1 cellular context compared by ENCODE assay signal in the genomic region with DNA sequence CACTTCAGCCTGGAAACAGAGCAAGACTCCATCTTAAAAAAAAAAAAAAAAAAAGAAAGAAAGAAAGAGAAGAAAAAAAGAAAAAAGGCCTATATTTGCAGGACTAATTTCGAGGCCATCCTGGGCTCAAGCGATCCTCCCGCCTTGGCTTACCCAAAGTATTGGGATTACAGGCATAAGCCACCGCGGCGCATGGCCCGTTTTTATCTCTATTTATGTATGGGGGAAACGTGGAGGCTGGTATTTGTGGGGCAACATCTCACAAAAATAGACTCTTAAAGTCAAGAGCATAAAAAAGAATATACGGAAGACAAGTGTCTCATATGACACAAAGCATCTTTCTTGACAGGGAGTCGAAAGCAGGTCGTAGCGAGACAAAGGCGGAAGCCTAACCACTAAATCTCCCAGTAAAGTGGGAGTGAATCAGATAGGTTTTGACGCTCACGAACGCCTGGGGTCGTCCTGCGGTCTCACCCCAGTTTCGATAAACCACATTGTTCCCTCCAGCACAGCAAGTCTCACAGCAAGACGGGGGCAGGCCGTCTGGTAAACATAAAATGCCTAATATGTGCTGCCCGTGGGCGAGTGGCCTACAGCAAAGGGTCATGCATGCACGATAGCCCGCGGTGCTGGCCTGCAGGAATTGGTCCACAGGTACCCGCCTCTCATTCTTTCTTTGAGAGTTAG.
TF ChIP-seq lines count a peak whose summit lies in the region.

No MANE protein-coding gene starts in this region.

TF ChIP-seq in K562, 482 proteins besides CTCF, POLR2A, EP300 and RAD21 (continued from another document and continues in another):
- TF ChIP-seq, protein P1, sequence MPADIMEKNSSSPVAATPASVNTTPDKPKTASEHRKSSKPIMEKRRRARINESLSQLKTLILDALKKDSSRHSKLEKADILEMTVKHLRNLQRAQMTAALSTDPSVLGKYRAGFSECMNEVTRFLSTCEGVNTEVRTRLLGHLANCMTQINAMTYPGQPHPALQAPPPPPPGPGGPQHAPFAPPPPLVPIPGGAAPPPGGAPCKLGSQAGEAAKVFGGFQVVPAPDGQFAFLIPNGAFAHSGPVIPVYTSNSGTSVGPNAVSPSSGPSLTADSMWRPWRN (IDR thresholded peaks at IDR 0.05; ENCODE audit: low read depth) = 0 out of 2 replicates have a peak, but pooled peaks have one; percentile 9
- TF ChIP-seq, protein P2, sequence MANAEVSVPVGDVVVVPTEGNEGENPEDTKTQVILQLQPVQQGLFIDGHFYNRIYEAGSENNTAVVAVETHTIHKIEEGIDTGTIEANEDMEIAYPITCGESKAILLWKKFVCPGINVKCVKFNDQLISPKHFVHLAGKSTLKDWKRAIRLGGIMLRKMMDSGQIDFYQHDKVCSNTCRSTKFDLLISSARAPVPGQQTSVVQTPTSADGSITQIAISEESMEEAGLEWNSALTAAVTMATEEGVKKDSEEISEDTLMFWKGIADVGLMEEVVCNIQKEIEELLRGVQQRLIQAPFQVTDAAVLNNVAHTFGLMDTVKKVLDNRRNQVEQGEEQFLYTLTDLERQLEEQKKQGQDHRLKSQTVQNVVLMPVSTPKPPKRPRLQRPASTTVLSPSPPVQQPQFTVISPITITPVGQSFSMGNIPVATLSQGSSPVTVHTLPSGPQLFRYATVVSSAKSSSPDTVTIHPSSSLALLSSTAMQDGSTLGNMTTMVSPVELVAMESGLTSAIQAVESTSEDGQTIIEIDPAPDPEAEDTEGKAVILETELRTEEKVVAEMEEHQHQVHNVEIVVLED (CRISPR knock-in tag; IDR thresholded peaks at IDR 0.05) = no peak
- 0 out of 2 replicates have a peak, but pooled peaks have one; percentile 4 for TF ChIP-seq POLR2AphosphoS5 (IDR thresholded peaks at IDR 0.05; ENCODE audit: control insufficient read depth, insufficient read depth, low read depth, low read length)
- TF ChIP-seq, protein P3, sequence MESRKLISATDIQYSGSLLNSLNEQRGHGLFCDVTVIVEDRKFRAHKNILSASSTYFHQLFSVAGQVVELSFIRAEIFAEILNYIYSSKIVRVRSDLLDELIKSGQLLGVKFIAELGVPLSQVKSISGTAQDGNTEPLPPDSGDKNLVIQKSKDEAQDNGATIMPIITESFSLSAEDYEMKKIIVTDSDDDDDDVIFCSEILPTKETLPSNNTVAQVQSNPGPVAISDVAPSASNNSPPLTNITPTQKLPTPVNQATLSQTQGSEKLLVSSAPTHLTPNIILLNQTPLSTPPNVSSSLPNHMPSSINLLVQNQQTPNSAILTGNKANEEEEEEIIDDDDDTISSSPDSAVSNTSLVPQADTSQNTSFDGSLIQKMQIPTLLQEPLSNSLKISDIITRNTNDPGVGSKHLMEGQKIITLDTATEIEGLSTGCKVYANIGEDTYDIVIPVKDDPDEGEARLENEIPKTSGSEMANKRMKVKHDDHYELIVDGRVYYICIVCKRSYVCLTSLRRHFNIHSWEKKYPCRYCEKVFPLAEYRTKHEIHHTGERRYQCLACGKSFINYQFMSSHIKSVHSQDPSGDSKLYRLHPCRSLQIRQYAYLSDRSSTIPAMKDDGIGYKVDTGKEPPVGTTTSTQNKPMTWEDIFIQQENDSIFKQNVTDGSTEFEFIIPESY (CRISPR knock-in tag; IDR thresholded peaks at IDR 0.05) = 0 out of 2 replicates have a peak, but pooled peaks have one; percentile 9
- TF ChIP-seq, protein P4, sequence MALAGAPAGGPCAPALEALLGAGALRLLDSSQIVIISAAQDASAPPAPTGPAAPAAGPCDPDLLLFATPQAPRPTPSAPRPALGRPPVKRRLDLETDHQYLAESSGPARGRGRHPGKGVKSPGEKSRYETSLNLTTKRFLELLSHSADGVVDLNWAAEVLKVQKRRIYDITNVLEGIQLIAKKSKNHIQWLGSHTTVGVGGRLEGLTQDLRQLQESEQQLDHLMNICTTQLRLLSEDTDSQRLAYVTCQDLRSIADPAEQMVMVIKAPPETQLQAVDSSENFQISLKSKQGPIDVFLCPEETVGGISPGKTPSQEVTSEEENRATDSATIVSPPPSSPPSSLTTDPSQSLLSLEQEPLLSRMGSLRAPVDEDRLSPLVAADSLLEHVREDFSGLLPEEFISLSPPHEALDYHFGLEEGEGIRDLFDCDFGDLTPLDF (CRISPR knock-in tag; IDR thresholded peaks at IDR 0.05) = no peak
- TF ChIP-seq CBX2 (IDR thresholded peaks at IDR 0.05; ENCODE audit: insufficient read depth, low read length, poor library complexity, severe bottlenecking) = no peak
- TF ChIP-seq L3MBTL2 (IDR thresholded peaks at IDR 0.05) = peak; percentile 15
- TF ChIP-seq CCAR2 (IDR thresholded peaks at IDR 0.05; ENCODE audit: low read depth, low read length) = no peak
- no peak for TF ChIP-seq ZBTB8A (IDR thresholded peaks at IDR 0.05; ENCODE audit: partially characterized antibody)
- TF ChIP-seq, protein P5, sequence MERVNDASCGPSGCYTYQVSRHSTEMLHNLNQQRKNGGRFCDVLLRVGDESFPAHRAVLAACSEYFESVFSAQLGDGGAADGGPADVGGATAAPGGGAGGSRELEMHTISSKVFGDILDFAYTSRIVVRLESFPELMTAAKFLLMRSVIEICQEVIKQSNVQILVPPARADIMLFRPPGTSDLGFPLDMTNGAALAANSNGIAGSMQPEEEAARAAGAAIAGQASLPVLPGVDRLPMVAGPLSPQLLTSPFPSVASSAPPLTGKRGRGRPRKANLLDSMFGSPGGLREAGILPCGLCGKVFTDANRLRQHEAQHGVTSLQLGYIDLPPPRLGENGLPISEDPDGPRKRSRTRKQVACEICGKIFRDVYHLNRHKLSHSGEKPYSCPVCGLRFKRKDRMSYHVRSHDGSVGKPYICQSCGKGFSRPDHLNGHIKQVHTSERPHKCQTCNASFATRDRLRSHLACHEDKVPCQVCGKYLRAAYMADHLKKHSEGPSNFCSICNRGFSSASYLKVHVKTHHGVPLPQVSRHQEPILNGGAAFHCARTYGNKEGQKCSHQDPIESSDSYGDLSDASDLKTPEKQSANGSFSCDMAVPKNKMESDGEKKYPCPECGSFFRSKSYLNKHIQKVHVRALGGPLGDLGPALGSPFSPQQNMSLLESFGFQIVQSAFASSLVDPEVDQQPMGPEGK (CRISPR knock-in tag; IDR thresholded peaks at IDR 0.05; ENCODE audit: borderline replicate concordance) = no peak
- TF ChIP-seq ZNF140 (CRISPR knock-in tag; IDR thresholded peaks at IDR 0.05) = no peak
- TF ChIP-seq, protein P6, sequence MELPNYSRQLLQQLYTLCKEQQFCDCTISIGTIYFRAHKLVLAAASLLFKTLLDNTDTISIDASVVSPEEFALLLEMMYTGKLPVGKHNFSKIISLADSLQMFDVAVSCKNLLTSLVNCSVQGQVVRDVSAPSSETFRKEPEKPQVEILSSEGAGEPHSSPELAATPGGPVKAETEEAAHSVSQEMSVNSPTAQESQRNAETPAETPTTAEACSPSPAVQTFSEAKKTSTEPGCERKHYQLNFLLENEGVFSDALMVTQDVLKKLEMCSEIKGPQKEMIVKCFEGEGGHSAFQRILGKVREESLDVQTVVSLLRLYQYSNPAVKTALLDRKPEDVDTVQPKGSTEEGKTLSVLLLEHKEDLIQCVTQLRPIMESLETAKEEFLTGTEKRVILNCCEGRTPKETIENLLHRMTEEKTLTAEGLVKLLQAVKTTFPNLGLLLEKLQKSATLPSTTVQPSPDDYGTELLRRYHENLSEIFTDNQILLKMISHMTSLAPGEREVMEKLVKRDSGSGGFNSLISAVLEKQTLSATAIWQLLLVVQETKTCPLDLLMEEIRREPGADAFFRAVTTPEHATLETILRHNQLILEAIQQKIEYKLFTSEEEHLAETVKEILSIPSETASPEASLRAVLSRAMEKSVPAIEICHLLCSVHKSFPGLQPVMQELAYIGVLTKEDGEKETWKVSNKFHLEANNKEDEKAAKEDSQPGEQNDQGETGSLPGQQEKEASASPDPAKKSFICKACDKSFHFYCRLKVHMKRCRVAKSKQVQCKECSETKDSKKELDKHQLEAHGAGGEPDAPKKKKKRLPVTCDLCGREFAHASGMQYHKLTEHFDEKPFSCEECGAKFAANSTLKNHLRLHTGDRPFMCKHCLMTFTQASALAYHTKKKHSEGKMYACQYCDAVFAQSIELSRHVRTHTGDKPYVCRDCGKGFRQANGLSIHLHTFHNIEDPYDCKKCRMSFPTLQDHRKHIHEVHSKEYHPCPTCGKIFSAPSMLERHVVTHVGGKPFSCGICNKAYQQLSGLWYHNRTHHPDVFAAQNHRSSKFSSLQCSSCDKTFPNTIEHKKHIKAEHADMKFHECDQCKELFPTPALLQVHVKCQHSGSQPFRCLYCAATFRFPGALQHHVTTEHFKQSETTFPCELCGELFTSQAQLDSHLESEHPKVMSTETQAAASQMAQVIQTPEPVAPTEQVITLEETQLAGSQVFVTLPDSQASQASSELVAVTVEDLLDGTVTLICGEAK (IDR thresholded peaks at IDR 0.05) = no peak
- TF ChIP-seq, protein P6 (CRISPR knock-in tag; IDR thresholded peaks at IDR 0.05) = no peak
- peak; percentile 38 for TF ChIP-seq ZNF316 (IDR thresholded peaks at IDR 0.05)
- TF ChIP-seq, protein P7, sequence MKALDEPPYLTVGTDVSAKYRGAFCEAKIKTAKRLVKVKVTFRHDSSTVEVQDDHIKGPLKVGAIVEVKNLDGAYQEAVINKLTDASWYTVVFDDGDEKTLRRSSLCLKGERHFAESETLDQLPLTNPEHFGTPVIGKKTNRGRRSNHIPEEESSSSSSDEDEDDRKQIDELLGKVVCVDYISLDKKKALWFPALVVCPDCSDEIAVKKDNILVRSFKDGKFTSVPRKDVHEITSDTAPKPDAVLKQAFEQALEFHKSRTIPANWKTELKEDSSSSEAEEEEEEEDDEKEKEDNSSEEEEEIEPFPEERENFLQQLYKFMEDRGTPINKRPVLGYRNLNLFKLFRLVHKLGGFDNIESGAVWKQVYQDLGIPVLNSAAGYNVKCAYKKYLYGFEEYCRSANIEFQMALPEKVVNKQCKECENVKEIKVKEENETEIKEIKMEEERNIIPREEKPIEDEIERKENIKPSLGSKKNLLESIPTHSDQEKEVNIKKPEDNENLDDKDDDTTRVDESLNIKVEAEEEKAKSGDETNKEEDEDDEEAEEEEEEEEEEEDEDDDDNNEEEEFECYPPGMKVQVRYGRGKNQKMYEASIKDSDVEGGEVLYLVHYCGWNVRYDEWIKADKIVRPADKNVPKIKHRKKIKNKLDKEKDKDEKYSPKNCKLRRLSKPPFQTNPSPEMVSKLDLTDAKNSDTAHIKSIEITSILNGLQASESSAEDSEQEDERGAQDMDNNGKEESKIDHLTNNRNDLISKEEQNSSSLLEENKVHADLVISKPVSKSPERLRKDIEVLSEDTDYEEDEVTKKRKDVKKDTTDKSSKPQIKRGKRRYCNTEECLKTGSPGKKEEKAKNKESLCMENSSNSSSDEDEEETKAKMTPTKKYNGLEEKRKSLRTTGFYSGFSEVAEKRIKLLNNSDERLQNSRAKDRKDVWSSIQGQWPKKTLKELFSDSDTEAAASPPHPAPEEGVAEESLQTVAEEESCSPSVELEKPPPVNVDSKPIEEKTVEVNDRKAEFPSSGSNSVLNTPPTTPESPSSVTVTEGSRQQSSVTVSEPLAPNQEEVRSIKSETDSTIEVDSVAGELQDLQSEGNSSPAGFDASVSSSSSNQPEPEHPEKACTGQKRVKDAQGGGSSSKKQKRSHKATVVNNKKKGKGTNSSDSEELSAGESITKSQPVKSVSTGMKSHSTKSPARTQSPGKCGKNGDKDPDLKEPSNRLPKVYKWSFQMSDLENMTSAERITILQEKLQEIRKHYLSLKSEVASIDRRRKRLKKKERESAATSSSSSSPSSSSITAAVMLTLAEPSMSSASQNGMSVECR (CRISPR knock-in tag; IDR thresholded peaks at IDR 0.05) = no peak
- 0 out of 2 replicates have a peak, but pooled peaks have one; percentile 7 for TF ChIP-seq ZNF764 (CRISPR knock-in tag; IDR thresholded peaks at IDR 0.05; ENCODE audit: low read depth)
- 0 out of 2 replicates have a peak, but pooled peaks have one; percentile 17 for TF ChIP-seq ZNF224 (CRISPR knock-in tag; IDR thresholded peaks at IDR 0.05)
- no peak for TF ChIP-seq ZSCAN32 (CRISPR knock-in tag; IDR thresholded peaks at IDR 0.05)
- no peak; the same call in 1 of the 2 replicates for TF ChIP-seq RUNX1 (IDR thresholded peaks at IDR 0.05; ENCODE audit: low read depth)
- TF ChIP-seq EGR1 (conservative IDR thresholded peaks at IDR 0.05) = peak; percentile 75
- peak; percentile 95 for TF ChIP-seq ZKSCAN1 (IDR thresholded peaks at IDR 0.05; ENCODE audit: low read depth, low read length)
- TF ChIP-seq, protein P8, sequence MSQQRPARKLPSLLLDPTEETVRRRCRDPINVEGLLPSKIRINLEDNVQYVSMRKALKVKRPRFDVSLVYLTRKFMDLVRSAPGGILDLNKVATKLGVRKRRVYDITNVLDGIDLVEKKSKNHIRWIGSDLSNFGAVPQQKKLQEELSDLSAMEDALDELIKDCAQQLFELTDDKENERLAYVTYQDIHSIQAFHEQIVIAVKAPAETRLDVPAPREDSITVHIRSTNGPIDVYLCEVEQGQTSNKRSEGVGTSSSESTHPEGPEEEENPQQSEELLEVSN (IDR thresholded peaks at IDR 0.05; ENCODE audit: borderline replicate concordance in 1 of 2, extremely low read depth in 1 of 2, insufficient read depth in 1 of 2, insufficient read length in 1 of 2, low read depth in 1 of 2, low read length in 1 of 2, poor library complexity in 1 of 2, severe bottlenecking in 1 of 2) = peak; percentile 22 to 38
- no peak for TF ChIP-seq NCOA2 (IDR thresholded peaks at IDR 0.05; ENCODE audit: partially characterized antibody in 2 of 2)
- TF ChIP-seq SRF (CRISPR knock-in tag; IDR thresholded peaks at IDR 0.05) = 0 out of 4 replicates have a peak, but pooled peaks of 1 of the 2 experiments have one; percentile 34
- TF ChIP-seq, protein P9, sequence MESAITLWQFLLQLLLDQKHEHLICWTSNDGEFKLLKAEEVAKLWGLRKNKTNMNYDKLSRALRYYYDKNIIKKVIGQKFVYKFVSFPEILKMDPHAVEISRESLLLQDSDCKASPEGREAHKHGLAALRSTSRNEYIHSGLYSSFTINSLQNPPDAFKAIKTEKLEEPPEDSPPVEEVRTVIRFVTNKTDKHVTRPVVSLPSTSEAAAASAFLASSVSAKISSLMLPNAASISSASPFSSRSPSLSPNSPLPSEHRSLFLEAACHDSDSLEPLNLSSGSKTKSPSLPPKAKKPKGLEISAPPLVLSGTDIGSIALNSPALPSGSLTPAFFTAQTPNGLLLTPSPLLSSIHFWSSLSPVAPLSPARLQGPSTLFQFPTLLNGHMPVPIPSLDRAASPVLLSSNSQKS (CRISPR knock-in tag; IDR thresholded peaks at IDR 0.05) = no peak
